In the genomic region with DNA sequence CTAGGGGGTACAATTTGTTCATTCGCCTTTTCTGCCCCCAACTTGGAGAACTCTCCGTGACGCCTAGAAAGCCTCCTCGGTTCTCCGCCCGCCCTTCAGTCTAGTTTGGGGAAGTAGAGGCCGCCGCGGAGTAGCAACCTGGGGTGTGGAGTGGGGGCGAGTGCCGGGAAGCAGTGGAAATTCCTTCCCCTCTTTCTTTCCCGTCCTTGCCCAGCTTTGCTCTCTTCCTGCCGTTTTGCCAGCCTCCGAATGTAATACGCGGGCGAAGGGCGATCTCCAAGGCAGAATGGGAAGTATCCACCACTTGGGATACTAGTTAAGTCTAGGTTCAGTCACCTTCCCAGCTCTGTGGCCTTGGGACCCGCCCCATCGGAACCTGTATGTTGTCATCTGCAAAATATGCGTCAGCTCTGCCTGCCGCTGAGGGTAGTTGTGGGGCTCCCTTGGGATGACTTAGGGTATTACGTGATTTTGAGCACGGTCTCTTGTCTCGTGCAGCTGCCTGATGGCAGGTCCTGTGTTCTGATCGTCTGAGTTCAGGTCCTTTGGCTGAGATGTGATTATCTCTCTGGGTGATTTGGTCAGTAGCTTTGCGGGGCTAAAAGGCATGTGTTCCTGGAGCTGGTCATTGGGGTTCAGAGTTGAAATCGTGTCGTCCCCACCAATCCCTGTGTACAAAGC, we compare ENCODE assay signal across 8 cellular contexts. TPM values are rescaled to one million over a fixed set of nuclear protein-coding genes. Genes with fewer than 3 reads are reported as not detected.
A peak's percentile ranks its signal among the peaks of the same experiment; 100 is the strongest.
DNase-seq lines count a peak whose midpoint lies in the region; ATAC-seq and TF ChIP-seq lines count a peak whose summit lies in the region.

No MANE protein-coding gene starts in this region.

- TF ChIP-seq CTCF in activated CD8-positive, alpha-beta T cell treated with anti-CD3 and anti-CD28 coated beads for 36 hours (IDR thresholded peaks at IDR 0.05), result no peak

- H3K4me3 ChIP-seq in BLaER1 (peak overlapping the region; percentile 84), endocrine pancreas (ENCODE audit: control insufficient read depth, insufficient read depth, low read length) (peak overlapping the region; percentile 82)

- ATAC-seq in HG03432 (IDR thresholded peaks at IDR 0.05; ENCODE audit: unreplicated experiment), result peak; percentile 77
- peak; percentile 82 for ATAC-seq in activated CD8-positive, alpha-beta T cell treated with anti-CD3 and anti-CD28 coated beads for 36 hours

- CTCF ChIA-PET in activated CD8-positive, alpha-beta T cell treated with anti-CD3 and anti-CD28 coated beads for 36 hours (lab: Charles Lee), result interaction anchor here (1.1 to 6.3 kb wide), 4 partner anchors 8 to 74 kb away, joined by 3 to 36 read pairs (median 8); no protein-coding TSS in a partner anchor

- H3K4me1 Mint-ChIP-seq in activated CD8-positive, alpha-beta T cell treated with anti-CD3 and anti-CD28 coated beads for 36 hours (ENCODE audit: low read depth), result peaks cover 56% of the 10 kb centered on the region

- POLR2A ChIA-PET in activated CD8-positive, alpha-beta T cell treated with anti-CD3 and anti-CD28 coated beads for 36 hours (lab: Charles Lee), result interaction anchor here (0.6 to 3.9 kb wide), 4 partner anchors 9 to 107 kb away, joined by 3 to 20 read pairs (median 4); no protein-coding TSS in a partner anchor

- peak overlapping the region; percentile 96 for H3K4me2 ChIP-seq in BLaER1

- peaks cover 47% of the 10 kb centered on the region for H3K4me1 ChIP-seq in BLaER1
- H3K4me1 ChIP-seq in endocrine pancreas (ENCODE audit: control insufficient read depth, insufficient read depth, low read length), result peaks cover 9% of the 10 kb centered on the region

- H3K4me3 Mint-ChIP-seq in activated CD8-positive, alpha-beta T cell treated with anti-CD3 and anti-CD28 coated beads for 36 hours, result peak overlapping the region; percentile 99

- peak; percentile 40 for DNase-seq in GM19238 (ENCODE audit: insufficient read length, low spot score)
- peak; percentile 26 for DNase-seq in NCI-H774 (lab: John Stamatoyannopoulos, UW)
- DNase-seq in activated CD8-positive, alpha-beta T cell treated with anti-CD3 and anti-CD28 coated beads for 36 hours, result peak; percentile 89
- peak; percentile 38 for DNase-seq in mucosa of gallbladder (ENCODE audit: low spot score)
- DNase-seq in stimulated activated CD8-positive, alpha-beta memory T cell treated with anti-CD3 and anti-CD28 coated beads, Interleukin-4, amount 100 ng/mL, for 4 hours (ENCODE audit: low read depth in 2 of 2, low spot score in 1 of 2), result peak; percentile 41 to 51

- peak overlapping the region; percentile 91 for H3K27ac ChIP-seq in BLaER1

- H3K9ac ChIP-seq in BLaER1 (peak overlapping the region; percentile 86), endocrine pancreas (ENCODE audit: control insufficient read depth, insufficient read depth, low read length) (peak overlapping the region; percentile 97)

- peak overlapping the region; percentile 97 for H3K27ac Mint-ChIP-seq in activated CD8-positive, alpha-beta T cell treated with anti-CD3 and anti-CD28 coated beads for 36 hours

- intact Hi-C loops in activated CD8-positive, alpha-beta T cell treated with anti-CD3 and anti-CD28 coated beads for 36 hours (cut with micrococcal nuclease), result no loop called here

- no peaks in the 10 kb centered on the region; the same call in 1 of the 2 replicates for H3K9me3 ChIP-seq in BLaER1
- no peaks in the 10 kb centered on the region for H3K9me3 ChIP-seq in endocrine pancreas (ENCODE audit: control insufficient read depth, low read length)

- peaks cover 2% of the 10 kb centered on the region for H3K9me3 Mint-ChIP-seq in activated CD8-positive, alpha-beta T cell treated with anti-CD3 and anti-CD28 coated beads for 36 hours

- peaks cover 16% of the 10 kb centered on the region for H3K36me3 Mint-ChIP-seq in activated CD8-positive, alpha-beta T cell treated with anti-CD3 and anti-CD28 coated beads for 36 hours (ENCODE audit: low read depth)

- peaks cover 27% of the 10 kb centered on the region for H4K20me1 ChIP-seq in BLaER1

- H3K27me3 ChIP-seq in BLaER1 (no peaks in the 10 kb centered on the region), endocrine pancreas (ENCODE audit: control insufficient read depth, insufficient read depth, low read length) (no peaks in the 10 kb centered on the region)

- no peaks in the 10 kb centered on the region for H3K36me3 ChIP-seq in BLaER1
- H3K36me3 ChIP-seq in endocrine pancreas (ENCODE audit: control insufficient read depth, insufficient read depth, low read length), result no peaks in the 10 kb centered on the region

- H3K27me3 Mint-ChIP-seq in activated CD8-positive, alpha-beta T cell treated with anti-CD3 and anti-CD28 coated beads for 36 hours, result peaks cover 8% of the 10 kb centered on the region

RNA-seq across cellular contexts. Expression of a gene that starts 0.7 kb away (rescaled TPM):
- total RNA-seq in activated CD8-positive, alpha-beta T cell treated with anti-CD3 and anti-CD28 coated beads for 36 hours, result 10 to 100 TPM; 63.4 to 65.8 TPM
- 99.3 TPM for total RNA-seq in mucosa of gallbladder

Comparison
In these comparisons a context has a peak if more than half of its experiments do, and no peak if none do; other contexts are left out.
1. Peak in every context shown above with its lines: DNase-seq, ATAC-seq, H3K4me3 ChIP-seq and H3K27ac ChIP-seq.
2. DNase-seq: peak in every context shown above with its lines; median percentile 89 in activated CD8-positive, alpha-beta T cell treated with anti-CD3 and anti-CD28 coated beads for 36 hours; 46 in stimulated activated CD8-positive, alpha-beta memory T cell treated with anti-CD3 and anti-CD28 coated beads, Interleukin-4, amount 100 ng/mL, for 4 hours; 40 in GM19238; 38 in mucosa of gallbladder; 26 in NCI-H774.